ENCODE assay signal across 16 cellular contexts in the genomic region with DNA sequence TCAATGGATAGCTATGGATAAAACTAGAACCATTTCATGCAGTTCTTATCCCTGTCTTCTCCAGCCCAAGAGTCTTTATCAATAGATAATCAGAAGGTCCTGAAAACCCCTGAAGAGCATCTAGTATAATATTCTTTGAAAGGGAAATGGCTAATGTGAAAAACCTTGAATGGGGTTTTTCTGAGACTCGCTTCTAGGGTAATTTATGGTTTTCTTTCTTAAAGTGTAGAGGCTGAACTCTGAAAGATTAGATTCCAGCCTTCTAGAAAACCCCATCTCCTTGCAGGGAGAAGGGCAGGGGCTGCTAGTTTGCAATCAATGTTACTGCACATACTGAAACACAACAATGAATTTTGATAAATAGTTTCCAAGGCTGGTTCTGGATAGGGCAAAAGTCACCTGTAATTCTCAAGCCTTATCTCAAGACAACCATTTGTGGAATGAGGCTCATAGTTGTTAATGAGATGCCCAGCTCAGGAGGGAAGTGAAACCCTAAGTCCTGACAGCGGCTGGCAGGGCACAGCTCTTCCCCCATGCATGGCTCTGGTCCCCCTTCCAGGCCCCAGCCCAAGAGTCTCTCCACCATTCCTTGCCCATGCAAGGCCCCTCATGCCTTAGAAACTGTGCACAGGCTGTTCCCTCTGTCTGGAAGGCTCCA. TPM values are rescaled to one million over a fixed set of nuclear protein-coding genes. Genes with fewer than 3 reads are reported as not detected.
DNase-seq lines count a peak whose midpoint lies in the region; ATAC-seq and FAIRE-seq lines count a peak whose summit lies in the region.
"Had no signal": no experiment of that assay in that cellular context is flagged by ENCODE, and none has a peak within 500 bp of the region (broad histone marks: within the 10 kb centered on the region; RNA-seq: fewer than 3 reads in every experiment).

No MANE protein-coding gene starts in this region.

- DNase-seq in MV-4-11 (lab: John Stamatoyannopoulos, UW) (peak; percentile 70), neuronal stem cell (ENCODE audit: low spot score) (no peak), RCC 7860 (ENCODE audit: low spot score) (no peak), NCI-H510A (lab: John Stamatoyannopoulos, UW) (no peak)
- no peak for DNase-seq in activated CD4-positive, CD25-positive, alpha-beta regulatory T cell treated with anti-CD3 and anti-CD28 coated beads, Interleukin-2, amount 50 U/mL, for 72 hours
- DNase-seq: activated CD4-positive, alpha-beta memory T cell treated with anti-CD3 and anti-CD28 coated beads for 36 hours; activated effector memory CD4-positive, alpha-beta T cell treated with Interleukin-2 at 50 U/mL for 16 hours; AML-193; body of pancreas; effector memory CD8-positive, alpha-beta T cell; NCI-H2107; PC-9 had no signal

- no peak overlapping the region for H3K9ac ChIP-seq in neuronal stem cell (ENCODE audit: low read depth, low read length, poor library complexity)

- H2AFZ ChIP-seq in neuronal stem cell (ENCODE audit: low read length) = no peak overlapping the region
- H2AFZ ChIP-seq: PC-9 had no signal

- H3K27me3 ChIP-seq in neuronal stem cell (ENCODE audit: control insufficient read depth in 3 of 3, insufficient read depth in 3 of 3, low read depth in 1 of 3, low read length in 3 of 3) = no peaks in the 10 kb centered on the region
- H3K27me3 ChIP-seq: body of pancreas had no signal

- H4K91ac ChIP-seq in neuronal stem cell (ENCODE audit: low read depth, low read length, poor library complexity) = no peak overlapping the region

- H3K36me3 ChIP-seq in neuronal stem cell (replicated peaks in 1 of 2; ENCODE audit: control insufficient read depth in 2 of 2, insufficient read depth in 2 of 2, low read length in 2 of 2) = no peaks in the 10 kb centered on the region
- H3K36me3 ChIP-seq: gastroesophageal sphincter had no signal

- H3K4me1 ChIP-seq in neuronal stem cell (ENCODE audit: control insufficient read depth in 2 of 2, insufficient read depth in 1 of 2, low read depth in 1 of 2, low read length in 2 of 2) = no peaks in the 10 kb centered on the region
- H3K4me1 ChIP-seq: body of pancreas, gastroesophageal sphincter had no signal

- H2BK15ac ChIP-seq in neuronal stem cell (ENCODE audit: low read length) = no peak overlapping the region

- H3K4me2 ChIP-seq in neuronal stem cell (ENCODE audit: insufficient read depth, low read length, poor library complexity, severe bottlenecking) = no peak overlapping the region
- H3K4me2 ChIP-seq: PC-9 had no signal

- H4K8ac ChIP-seq in neuronal stem cell (ENCODE audit: low read depth, low read length) = no peak overlapping the region

- peak overlapping the region; percentile 44 for H3K18ac ChIP-seq in neuronal stem cell (ENCODE audit: low read length)

- no peak overlapping the region for H2AK5ac ChIP-seq in neuronal stem cell (ENCODE audit: low read depth, low read length)

- H3K4me3 ChIP-seq in neuronal stem cell (ENCODE audit: low read length in 2 of 2) = no peak overlapping the region
- H3K4me3 ChIP-seq: body of pancreas, gastroesophageal sphincter, PC-9 had no signal

- H3K23ac ChIP-seq in neuronal stem cell (ENCODE audit: low read depth, low read length, poor library complexity) = no peak overlapping the region

- H3K14ac ChIP-seq in neuronal stem cell (ENCODE audit: low read length) = no peak overlapping the region

- H2BK5ac ChIP-seq in neuronal stem cell (ENCODE audit: low read length) = no peak overlapping the region

- no peaks in the 10 kb centered on the region for H3K9me3 ChIP-seq in neuronal stem cell (replicated peaks in 1 of 2; ENCODE audit: control insufficient read depth in 2 of 2, insufficient read depth in 1 of 2, low read depth in 1 of 2, low read length in 2 of 2)
- H3K9me3 ChIP-seq: body of pancreas, gastroesophageal sphincter had no signal

- FAIRE-seq in RCC 7860 (lab: Jason Lieb, UNC) = no peak

- no peak overlapping the region for H3K27ac ChIP-seq in neuronal stem cell (replicated peaks; ENCODE audit: low read length)
- H3K27ac ChIP-seq: body of pancreas, gastroesophageal sphincter, PC-9 had no signal

- H3K79me1 ChIP-seq in neuronal stem cell (ENCODE audit: low read depth, low read length) = no peaks in the 10 kb centered on the region

- H3K4ac ChIP-seq in neuronal stem cell (ENCODE audit: low read length) = no peak overlapping the region

- H2BK120ac ChIP-seq in neuronal stem cell (ENCODE audit: low read depth, low read length) = no peak overlapping the region

- WGBS in neuronal stem cell (ENCODE audit: extremely low coverage in 2 of 2, insufficient read length in 2 of 2, insufficient replicate concordance in 1 of 2), 2 donors = no CpG with 5 or more reads among the region's 2 CpGs

- peak; percentile 40 for ATAC-seq in GM18520 (IDR thresholded peaks at IDR 0.05; ENCODE audit: unreplicated experiment)
- peak; percentile 60 for ATAC-seq in HG02588 (IDR thresholded peaks at IDR 0.05; ENCODE audit: unreplicated experiment)
- ATAC-seq in GM19035 (IDR thresholded peaks at IDR 0.05; ENCODE audit: unreplicated experiment) = no peak
- ATAC-seq: body of pancreas; effector memory CD8-positive, alpha-beta T cell; gastroesophageal sphincter had no signal

- H2BK12ac ChIP-seq in neuronal stem cell (ENCODE audit: low read length) = no peak overlapping the region

RNA-seq across cellular contexts. Expression of a gene that starts 33.7 kb away (rescaled TPM):
- 29.2 TPM for polyA plus RNA-seq in neuronal stem cell (2013, experiment 1 of 2)
- 29.4 TPM for polyA plus RNA-seq in neuronal stem cell (2013, experiment 2 of 2)
